ENCODE assay signal across 20 cellular contexts in genomic region chr1:8863712-8864324, GRCh38. TPM values are rescaled to one million over a fixed set of nuclear protein-coding genes. Genes with fewer than 3 reads are reported as not detected.
DNase-seq lines count a peak whose midpoint lies in the region; ATAC-seq and TF ChIP-seq lines count a peak whose summit lies in the region.
"Had no signal": no experiment of that assay in that cellular context is flagged by ENCODE, and none has a peak within 500 bp of the region (broad histone marks: within the 10 kb centered on the region; RNA-seq: fewer than 3 reads in every experiment).

No MANE protein-coding gene starts in this region.

- RAD21 ChIA-PET in HCT116 (lab: Charles Lee; ENCODE audit: low non-redundant PET in 1 of 2, low total read pairs in 2 of 2, uncharacterized antibody in 2 of 2, unreplicated experiment in 2 of 2): no interaction called here

- H3K27me3 ChIP-seq in HCT116 (ENCODE audit: insufficient read depth, low read length): no peaks in the 10 kb centered on the region
- H3K27me3 ChIP-seq: testis had no signal

- peaks cover 40% of the 10 kb centered on the region for H3K4me1 Mint-ChIP-seq in WTC11
- H3K4me1 Mint-ChIP-seq in nephron progenitor cell: peaks cover 48% of the 10 kb centered on the region

- TF ChIP-seq RAD21 in HCT116 (IDR thresholded peaks at IDR 0.05; ENCODE audit: low read depth): no peak

- H4K20me1 ChIP-seq in HCT116 (ENCODE audit: insufficient read depth): peaks cover 73% of the 10 kb centered on the region

- CTCF ChIA-PET in HCT116 (lab: Charles Lee) (interaction anchor here (0.7 to 10.3 kb wide), 2 partner anchors 13 to 49 kb away, joined by 3 to 103 read pairs; no protein-coding TSS in a partner anchor), WTC11 (lab: Charles Lee) (interaction anchor here (2.1 to 8.1 kb wide), 3 partner anchors 8 to 141 kb away, joined by 7 to 69 read pairs (median 63); no protein-coding TSS in a partner anchor)

- TF ChIP-seq CTCF in HCT116 (IDR thresholded peaks at IDR 0.05 in 2 of 3, conservative IDR thresholded peaks at IDR 0.05 in 1 of 3; ENCODE audit: borderline replicate concordance in 1 of 3, insufficient read depth in 1 of 3, low read depth in 2 of 3, low read length in 2 of 3): no peak
- no peak for TF ChIP-seq CTCF in WTC11 (IDR thresholded peaks at IDR 0.05)
- no peak for TF ChIP-seq CTCF in nephron progenitor cell (IDR thresholded peaks at IDR 0.05)

- H3K9ac ChIP-seq in HCT116 (ENCODE audit: low read length): no peak overlapping the region

- peaks cover 85% of the 10 kb centered on the region for H3K79me2 ChIP-seq in HCT116 (ENCODE audit: insufficient read depth, low read length)

- BruUV-seq in HCT116 (replicated peaks; lab: Mats Ljungman, UMichigan): no TSS peak

- H3K27ac Mint-ChIP-seq in WTC11 (peak overlapping the region; percentile 74), nephron progenitor cell (peak overlapping the region; percentile 85)
- H3K27ac Mint-ChIP-seq: CD4-positive, alpha-beta T cell had no signal

- ATAC-seq in HCT116 (no peak), WTC11 (no peak), GM21390 (IDR thresholded peaks at IDR 0.05; ENCODE audit: unreplicated experiment) (no peak), GM19023 (IDR thresholded peaks at IDR 0.05; ENCODE audit: unreplicated experiment) (no peak)
- ATAC-seq: effector memory CD8-positive, alpha-beta T cell had no signal

- H3K9me3 Mint-ChIP-seq in WTC11 (no peaks in the 10 kb centered on the region), nephron progenitor cell (no peaks in the 10 kb centered on the region)
- H3K9me3 Mint-ChIP-seq: CD4-positive, alpha-beta T cell; effector memory CD8-positive, alpha-beta T cell had no signal

- H3K4me1 ChIP-seq in HCT116 (ENCODE audit: control insufficient read depth in 1 of 2, insufficient read depth in 2 of 2, low read length in 2 of 2): peaks cover 2 to 41% of the 10 kb centered on the region in 2 experiments; a peak in 2 of 4 replicates
- H3K4me1 ChIP-seq: testis had no signal

- intact Hi-C loops in HCT116 (cut with micrococcal nuclease): no loop called here

- DNase-seq in activated CD8-positive, alpha-beta memory T cell treated with anti-CD3 and anti-CD28 coated beads, Interleukin-2, amount 50 U/mL, for 48 hours: peak; percentile 54
- DNase-seq in activated CD8-positive, alpha-beta memory T cell treated with anti-CD3 and anti-CD28 coated beads, Interleukin-2, amount 50 U/mL, for 4 hours: no peak
- DNase-seq in HCT116 (ENCODE audit: low read depth, low spot score) (no peak), WTC11 (ENCODE audit: low spot score) (no peak), nephron progenitor cell (no peak), amniotic stem cell (lab: John Stamatoyannopoulos, UW) (no peak)
- DNase-seq: activated effector memory CD4-positive, alpha-beta T cell treated with anti-CD3 and anti-CD28 coated beads, Interleukin-2, amount 50 U/mL, for 16 hours; CD4-positive, alpha-beta T cell; DMS79 treated with DMSO at 0.1 percent for 48 hours; effector memory CD8-positive, alpha-beta T cell; NCI-H510A treated with DMSO at 0.1 percent for 48 hours; retina; SHP77; stimulated activated CD4-positive, alpha-beta T cell treated with anti-CD3 and anti-CD28 coated beads, Interleukin-12 subunit alpha, Interleukin-12 subunit beta, amount 100 ng/mL, for 4 hours; stimulated activated CD8-positive, alpha-beta memory T cell treated with anti-CD3 and anti-CD28 coated beads, Interleukin-4, amount 100 ng/mL, for 48 hours; T-helper 1 cell; testis; WERI-Rb-1 had no signal

- H3K36me3 ChIP-seq in HCT116 (ENCODE audit: control insufficient read depth in 1 of 2, insufficient read depth in 2 of 2, low read length in 2 of 2): peaks cover 79 to 89% of the 10 kb centered on the region in 2 experiments

- H3K27me3 Mint-ChIP-seq in WTC11 (ENCODE audit: low read depth): no peaks in the 10 kb centered on the region; the same call in 1 of the 2 replicates
- peaks cover 4% of the 10 kb centered on the region for H3K27me3 Mint-ChIP-seq in nephron progenitor cell (ENCODE audit: low read depth, poor library complexity)
- H3K27me3 Mint-ChIP-seq: CD4-positive, alpha-beta T cell; effector memory CD8-positive, alpha-beta T cell had no signal

- no peak overlapping the region for H3K4me2 ChIP-seq in HCT116 (ENCODE audit: low read length)

- H3K9me3 ChIP-seq in HCT116 (ENCODE audit: control insufficient read depth in 1 of 2, insufficient read depth in 1 of 2, low read depth in 1 of 2, low read length in 2 of 2): no peaks in the 10 kb centered on the region
- H3K9me3 ChIP-seq: testis had no signal

- POLR2A ChIA-PET in HCT116 (lab: Charles Lee) (interaction anchor here (1.7 kb wide), 1 partner anchor 10 kb away, joined by 5 read pairs; no protein-coding TSS in a partner anchor), WTC11 (lab: Charles Lee) (no interaction called here)

- H3K9me2 ChIP-seq in HCT116 (ENCODE audit: insufficient read depth): no peaks in the 10 kb centered on the region

- H3K4me3 ChIP-seq in HCT116 (replicated peaks in 1 of 2; ENCODE audit: low read depth in 1 of 2, low read length in 2 of 2): no peak overlapping the region
- H3K4me3 ChIP-seq: testis had no signal

- peak overlapping the region; percentile 10; the same call in 1 of the 2 replicates for H3K27ac ChIP-seq in HCT116 (ENCODE audit: low read depth, low read length)
- H3K27ac ChIP-seq: testis, WERI-Rb-1 had no signal

- no peak overlapping the region for H3K4me3 Mint-ChIP-seq in WTC11
- no peak overlapping the region for H3K4me3 Mint-ChIP-seq in nephron progenitor cell
- H3K4me3 Mint-ChIP-seq: CD4-positive, alpha-beta T cell; effector memory CD8-positive, alpha-beta T cell had no signal

- TF ChIP-seq POLR2A in HCT116 (IDR thresholded peaks at IDR 0.05; ENCODE audit: borderline replicate concordance, extremely low read depth, insufficient read depth, insufficient read length): no peak

- H2AFZ ChIP-seq in HCT116 (ENCODE audit: low read depth, low read length, poor library complexity, severe bottlenecking): no peak overlapping the region

- H3K36me3 Mint-ChIP-seq in WTC11: peaks cover 92% of the 10 kb centered on the region
- H3K36me3 Mint-ChIP-seq in nephron progenitor cell (ENCODE audit: low read depth): peaks cover 84% of the 10 kb centered on the region

TF ChIP-seq in HCT116, 20 proteins besides CTCF, POLR2A, EP300 and RAD21:
- no peak for TF ChIP-seq MAX (IDR thresholded peaks at IDR 0.05)
- peak; percentile 2; the same call in 1 of the 2 replicates for TF ChIP-seq POLR2AphosphoS5 (IDR thresholded peaks at IDR 0.05; ENCODE audit: low read depth, low read length)
TF ChIP-seq in HCT116: peak in this region for 1.

TF ChIP-seq in WTC11, 78 proteins besides CTCF, POLR2A, EP300 and RAD21 (continues in another document):
- TF ChIP-seq JAZF1 (CRISPR knock-in tag; IDR thresholded peaks at IDR 0.05) (no peak), MAX (CRISPR knock-in tag; IDR thresholded peaks at IDR 0.05) (no peak), ELF4 (CRISPR knock-in tag; IDR thresholded peaks at IDR 0.05; ENCODE audit: low read depth) (no peak), ZNF425 (CRISPR knock-in tag; conservative IDR thresholded peaks at IDR 0.05) (no peak), MLX (CRISPR knock-in tag; IDR thresholded peaks at IDR 0.05) (no peak), CBFB (CRISPR knock-in tag; IDR thresholded peaks at IDR 0.05; ENCODE audit: low read depth) (no peak), IRF1 (CRISPR knock-in tag; IDR thresholded peaks at IDR 0.05) (no peak), NFATC4 (CRISPR knock-in tag; IDR thresholded peaks at IDR 0.05) (no peak), ZNF138 (CRISPR knock-in tag; conservative IDR thresholded peaks at IDR 0.05) (no peak), SMAD4 (CRISPR knock-in tag; IDR thresholded peaks at IDR 0.05) (no peak), FOXP1 (CRISPR knock-in tag; IDR thresholded peaks at IDR 0.05; ENCODE audit: borderline replicate concordance) (no peak)

RNA-seq across cellular contexts. Expression of gene ENO1, which starts 14.7 kb away (rescaled TPM):
- total RNA-seq in HCT116 (2021; ENCODE audit: unreplicated experiment): 2,334 TPM
- polyA plus RNA-seq in HCT116 (2012): 4,054 and 4,544 TPM in 2 replicates
- total RNA-seq in WTC11 (2021): 1,978 to 2,328 TPM (median 2,316 TPM) in 3 replicates

RNA-seq across cellular contexts. Expression of gene RERE, which starts 46.4 kb away (rescaled TPM):
- total RNA-seq in HCT116 (2021; ENCODE audit: unreplicated experiment) (40.6 TPM), WTC11 (2021) (122 to 161 TPM (median 124 TPM) in 3 replicates)
- polyA plus RNA-seq in HCT116 (2012): 17.0 and 18.3 TPM in 2 replicates
